ENCODE assay signal across 22 cellular contexts in genomic region chr2:126748188-126748760, GRCh38.
"Had no signal": no experiment of that assay in that cellular context is flagged by ENCODE, and none has a peak within 500 bp of the region (broad histone marks: within the 10 kb centered on the region; RNA-seq: fewer than 3 reads in every experiment).

No MANE protein-coding gene starts in this region.

- H3K27me3 Mint-ChIP-seq: activated CD4-positive, alpha-beta memory T cell treated with anti-CD3 and anti-CD28 coated beads, Interleukin-2, amount 10 ng/mL, durations not matched to agents 7 days and 5 days; dendritic cell treated with granulocyte-macrophage colony-stimulating factor and Interleukin-4, amounts not matched to agents 40 ng/mL and 50 ng/mL, for 4 days; T-cell had no signal

- ATAC-seq: activated CD4-positive, CD25-positive, alpha-beta regulatory T cell treated with anti-CD3 and anti-CD28 coated beads, Interleukin-2, amount 50 U/mL, for 24 hours; left lobe of liver; lower lobe of right lung; naive thymus-derived CD4-positive, alpha-beta T cell; T-cell had no signal

- H3K27ac Mint-ChIP-seq: activated CD4-positive, alpha-beta memory T cell treated with anti-CD3 and anti-CD28 coated beads, Interleukin-2, amount 10 ng/mL, durations not matched to agents 7 days and 5 days; activated CD4-positive, alpha-beta T cell treated with anti-CD3 and anti-CD28 coated beads, Interleukin-2, amount 10 ng/mL, durations not matched to agents 24 days and 14 days; activated naive CD4-positive, alpha-beta T cell treated with anti-CD3 and anti-CD28 coated beads, Interleukin-2, amount 10 ng/mL, durations not matched to agents 7 days and 5 days; dendritic cell treated with granulocyte-macrophage colony-stimulating factor and Interleukin-4, amounts not matched to agents 40 ng/mL and 50 ng/mL, for 4 days; immature natural killer cell; T-cell; T-helper 2 cell treated with Interferon-gamma antibody and Interleukin-4, amounts not matched to agents 5 μg/mL and 100 μg/mL, for 36 hours had no signal

- DNase-seq: activated CD4-positive, alpha-beta memory T cell treated with anti-CD3 and anti-CD28 coated beads, Interleukin-2, amount 10 ng/mL, durations not matched to agents 7 days and 5 days; activated CD4-positive, alpha-beta T cell treated with anti-CD3 and anti-CD28 coated beads, Interleukin-2, amount 10 ng/mL, durations not matched to agents 24 days and 14 days; activated effector memory CD4-positive, alpha-beta T cell treated with anti-CD3 and anti-CD28 coated beads, Interleukin-2, amount 50 U/mL, for 16 hours; activated naive CD4-positive, alpha-beta T cell treated with anti-CD3 and anti-CD28 coated beads, Interleukin-2, amount 10 ng/mL, durations not matched to agents 7 days and 5 days; activated T-cell treated with anti-CD3 and anti-CD28 coated beads, Interleukin-2, amount 50 U/mL, for 72 hours; amygdala; effector memory CD4-positive, alpha-beta T cell; foreskin melanocyte; immature natural killer cell; lower lobe of right lung; naive thymus-derived CD4-positive, alpha-beta T cell; posterior cingulate gyrus; retina; stimulated activated CD4-positive, alpha-beta T cell treated with anti-CD3 and anti-CD28 coated beads, Interleukin-2, amount 100 ng/mL, for 48 hours; stimulated activated CD8-positive, alpha-beta memory T cell treated with anti-CD3 and anti-CD28 coated beads, Interleukin-4, amount 100 ng/mL, for 48 hours; stimulated activated naive CD4-positive, alpha-beta T cell; T-cell had no signal

- H3K4me3 Mint-ChIP-seq: activated CD4-positive, alpha-beta memory T cell treated with anti-CD3 and anti-CD28 coated beads, Interleukin-2, amount 10 ng/mL, durations not matched to agents 7 days and 5 days; activated CD4-positive, alpha-beta T cell treated with anti-CD3 and anti-CD28 coated beads, Interleukin-2, amount 10 ng/mL, durations not matched to agents 24 days and 14 days; activated naive CD4-positive, alpha-beta T cell treated with anti-CD3 and anti-CD28 coated beads, Interleukin-2, amount 10 ng/mL, durations not matched to agents 7 days and 5 days; activated T-cell treated with anti-CD3 and anti-CD28 coated beads, Interleukin-2, amount 50 U/mL, for 72 hours; dendritic cell treated with granulocyte-macrophage colony-stimulating factor and Interleukin-4, amounts not matched to agents 40 ng/mL and 50 ng/mL, for 4 days; immature natural killer cell; naive thymus-derived CD4-positive, alpha-beta T cell; neural crest cell; T-cell; T-helper 2 cell treated with Interferon-gamma antibody and Interleukin-4, amounts not matched to agents 5 μg/mL and 100 μg/mL, for 36 hours had no signal

- H3K4me1 Mint-ChIP-seq: activated CD4-positive, alpha-beta memory T cell treated with anti-CD3 and anti-CD28 coated beads, Interleukin-2, amount 10 ng/mL, durations not matched to agents 7 days and 5 days; activated CD4-positive, alpha-beta T cell treated with anti-CD3 and anti-CD28 coated beads, Interleukin-2, amount 10 ng/mL, durations not matched to agents 24 days and 14 days; neural crest cell had no signal

- H3K9me3 Mint-ChIP-seq: activated CD4-positive, alpha-beta memory T cell treated with anti-CD3 and anti-CD28 coated beads, Interleukin-2, amount 10 ng/mL, durations not matched to agents 7 days and 5 days; activated CD4-positive, alpha-beta T cell treated with anti-CD3 and anti-CD28 coated beads, Interleukin-2, amount 10 ng/mL, durations not matched to agents 24 days and 14 days; activated naive CD4-positive, alpha-beta T cell treated with anti-CD3 and anti-CD28 coated beads, Interleukin-2, amount 10 ng/mL, durations not matched to agents 7 days and 5 days; activated T-cell treated with anti-CD3 and anti-CD28 coated beads, Interleukin-2, amount 50 U/mL, for 72 hours; immature natural killer cell; naive thymus-derived CD4-positive, alpha-beta T cell; neural crest cell; T-cell; T-helper 2 cell treated with Interferon-gamma antibody and Interleukin-4, amounts not matched to agents 5 μg/mL and 100 μg/mL, for 36 hours had no signal

- H3K36me3 Mint-ChIP-seq: activated naive CD4-positive, alpha-beta T cell treated with anti-CD3 and anti-CD28 coated beads, Interleukin-2, amount 10 ng/mL, durations not matched to agents 7 days and 5 days; immature natural killer cell; naive thymus-derived CD4-positive, alpha-beta T cell; T-cell had no signal
